Comparison of ENCODE assay signal across 1 cellular context in the genomic region with DNA sequence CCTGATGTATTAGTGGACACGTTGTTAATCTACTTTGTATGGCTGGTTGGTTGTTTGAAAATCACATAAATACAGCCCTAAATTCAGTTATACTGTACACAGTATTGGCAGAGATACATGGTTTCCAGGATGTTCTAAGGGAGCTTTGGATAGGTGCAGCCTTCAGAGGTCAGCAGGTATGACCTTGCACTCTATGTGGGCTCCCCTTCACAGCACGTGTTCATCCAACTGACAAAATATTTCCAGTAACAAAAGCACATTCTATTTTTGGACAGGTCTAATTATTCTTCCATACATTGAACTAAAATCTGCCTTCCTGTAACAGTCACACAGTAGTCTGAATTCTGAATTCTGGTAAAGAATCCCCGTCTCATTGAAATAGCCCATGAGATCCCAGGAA.
TF ChIP-seq lines count a peak whose summit lies in the region.

No MANE protein-coding gene starts in this region.

TF ChIP-seq in HepG2, 621 proteins besides CTCF, POLR2A, EP300 and RAD21:
- no peak for TF ChIP-seq KLF6 (CRISPR knock-in tag; IDR thresholded peaks at IDR 0.05)
- TF ChIP-seq, protein P1, sequence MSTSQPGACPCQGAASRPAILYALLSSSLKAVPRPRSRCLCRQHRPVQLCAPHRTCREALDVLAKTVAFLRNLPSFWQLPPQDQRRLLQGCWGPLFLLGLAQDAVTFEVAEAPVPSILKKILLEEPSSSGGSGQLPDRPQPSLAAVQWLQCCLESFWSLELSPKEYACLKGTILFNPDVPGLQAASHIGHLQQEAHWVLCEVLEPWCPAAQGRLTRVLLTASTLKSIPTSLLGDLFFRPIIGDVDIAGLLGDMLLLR (CRISPR knock-in tag; IDR thresholded peaks at IDR 0.05), result no peak
- no peak for TF ChIP-seq NR2F6 (IDR thresholded peaks at IDR 0.05)
- 0 out of 2 replicates have a peak, but pooled peaks have one; percentile 1 for TF ChIP-seq NR2F6 (CRISPR knock-in tag; IDR thresholded peaks at IDR 0.05)
- 0 out of 2 replicates have a peak, but pooled peaks have one; percentile 43 for TF ChIP-seq ARNTL (CRISPR knock-in tag; IDR thresholded peaks at IDR 0.05)
- no peak for TF ChIP-seq ZNF335 (CRISPR knock-in tag; IDR thresholded peaks at IDR 0.05)
- TF ChIP-seq ZNF644 (CRISPR knock-in tag; IDR thresholded peaks at IDR 0.05; ENCODE audit: low read depth), result no peak
- TF ChIP-seq ZIK1 (CRISPR knock-in tag; IDR thresholded peaks at IDR 0.05; ENCODE audit: borderline replicate concordance, low read depth), result no peak
- TF ChIP-seq, protein P2, sequence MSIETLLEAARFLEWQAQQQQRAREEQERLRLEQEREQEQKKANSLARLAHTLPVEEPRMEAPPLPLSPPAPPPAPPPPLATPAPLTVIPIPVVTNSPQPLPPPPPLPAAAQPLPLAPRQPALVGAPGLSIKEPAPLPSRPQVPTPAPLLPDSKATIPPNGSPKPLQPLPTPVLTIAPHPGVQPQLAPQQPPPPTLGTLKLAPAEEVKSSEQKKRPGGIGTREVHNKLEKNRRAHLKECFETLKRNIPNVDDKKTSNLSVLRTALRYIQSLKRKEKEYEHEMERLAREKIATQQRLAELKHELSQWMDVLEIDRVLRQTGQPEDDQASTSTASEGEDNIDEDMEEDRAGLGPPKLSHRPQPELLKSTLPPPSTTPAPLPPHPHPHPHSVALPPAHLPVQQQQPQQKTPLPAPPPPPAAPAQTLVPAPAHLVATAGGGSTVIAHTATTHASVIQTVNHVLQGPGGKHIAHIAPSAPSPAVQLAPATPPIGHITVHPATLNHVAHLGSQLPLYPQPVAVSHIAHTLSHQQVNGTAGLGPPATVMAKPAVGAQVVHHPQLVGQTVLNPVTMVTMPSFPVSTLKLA (IDR thresholded peaks at IDR 0.05), result peak; percentile 65
